Comparison of ENCODE assay signal across 22 cellular contexts in genomic region chr5:34818717-34819116, GRCh38. TPM values are rescaled to one million over a fixed set of nuclear protein-coding genes. Genes with fewer than 3 reads are reported as not detected.
DNase-seq lines count a peak whose midpoint lies in the region; FAIRE-seq and TF ChIP-seq lines count a peak whose summit lies in the region.
"Had no signal": no experiment of that assay in that cellular context is flagged by ENCODE, and none has a peak within 500 bp of the region (broad histone marks: within the 10 kb centered on the region; RNA-seq: fewer than 3 reads in every experiment).

No MANE protein-coding gene starts in this region.

- H3K4me1 ChIP-seq in breast epithelium, result no peaks in the 10 kb centered on the region
- H3K4me1 ChIP-seq in SJCRH30, result peaks cover 11% of the 10 kb centered on the region
- peaks cover 4% of the 10 kb centered on the region for H3K4me1 ChIP-seq in osteoblast (ENCODE audit: insufficient read depth, low read length)
- H3K4me1 ChIP-seq: BLaER1 had no signal

- POLR2A ChIA-PET in MCF 10A (lab: Yijun Ruan, JAX), result no interaction called here

- no peak for TF ChIP-seq CTCF in MCF 10A (IDR thresholded peaks at IDR 0.05; ENCODE audit: unreplicated experiment)
- TF ChIP-seq CTCF in breast epithelium (IDR thresholded peaks at IDR 0.05), result no peak
- TF ChIP-seq CTCF in osteoblast (IDR thresholded peaks at IDR 0.05; ENCODE audit: extremely low read depth, low read depth, low read length), result no peak

- no TSS peak for BruUV-seq in MCF 10A (replicated peaks; lab: Mats Ljungman, UMichigan)

- no peaks in the 10 kb centered on the region for H3K36me3 ChIP-seq in breast epithelium
- peaks cover 46% of the 10 kb centered on the region for H3K36me3 ChIP-seq in SJCRH30
- H3K36me3 ChIP-seq in osteoblast (ENCODE audit: insufficient read depth, low read length), result peaks cover 75% of the 10 kb centered on the region

- H3K4me3 ChIP-seq in breast epithelium (no peak overlapping the region), SJCRH30 (no peak overlapping the region), osteoblast (ENCODE audit: insufficient read depth, low read length) (no peak overlapping the region)
- H3K4me3 ChIP-seq: BLaER1, GM23248 had no signal

- peak overlapping the region; percentile 9 for H3K27ac Mint-ChIP-seq in MCF 10A (ENCODE audit: low read depth, unreplicated experiment)
- H3K27ac Mint-ChIP-seq: B cell; CD4-positive, CD25-positive, alpha-beta regulatory T cell; CD8-positive, alpha-beta T cell; H9 had no signal

- DNase-seq in MCF 10A (ENCODE audit: unreplicated experiment), result no peak
- DNase-seq in breast epithelium (ENCODE audit: low spot score in 2 of 2), result no peak
- no peak for DNase-seq in H54 (ENCODE audit: insufficient read length, low spot score)
- no peak for DNase-seq in SJCRH30
- no peak for DNase-seq in osteoblast (ENCODE audit: insufficient read length, low spot score, missing footprints)
- DNase-seq in T1000 (lab: John Stamatoyannopoulos, UW), result no peak
- no peak for DNase-seq in GM12891 (ENCODE audit: insufficient read length, low spot score)
- DNase-seq: Caco-2; CD4-positive, CD25-positive, alpha-beta regulatory T cell; CD8-positive, alpha-beta T cell; DMS153; DND-41; GM23248; H9 had no signal

- FAIRE-seq in H54 (lab: Jason Lieb, UNC), result peak; percentile 72
- no peak for FAIRE-seq in GM12891 (lab: Jason Lieb, UNC)
- FAIRE-seq: A204.1, G401.6, GM19239, H1 had no signal

- H3K27me3 ChIP-seq in breast epithelium (no peaks in the 10 kb centered on the region), SJCRH30 (no peaks in the 10 kb centered on the region), osteoblast (ENCODE audit: insufficient read depth, low read length) (no peaks in the 10 kb centered on the region)
- H3K27me3 ChIP-seq: BLaER1 had no signal

- no peak overlapping the region for H3K27ac ChIP-seq in breast epithelium
- peak overlapping the region; percentile 51 for H3K27ac ChIP-seq in SJCRH30
- peak overlapping the region; percentile 16 for H3K27ac ChIP-seq in osteoblast (ENCODE audit: low read depth, low read length)
- H3K27ac ChIP-seq: 22Rv1, BLaER1, C4-2B, GM23248 had no signal

- TF ChIP-seq POLR2A in breast epithelium (IDR thresholded peaks at IDR 0.05) (no peak), H54 (IDR thresholded peaks at IDR 0.05; ENCODE audit: low read depth, low read length) (no peak), GM12891 (IDR thresholded peaks at IDR 0.05; ENCODE audit: low read depth, low read length) (no peak)

- no peaks in the 10 kb centered on the region for H3K4me1 Mint-ChIP-seq in MCF 10A (ENCODE audit: insufficient read depth, unreplicated experiment)
- H3K4me1 Mint-ChIP-seq: B cell, H9 had no signal

- no peak overlapping the region for H3K4me3 Mint-ChIP-seq in MCF 10A (ENCODE audit: unreplicated experiment)
- H3K4me3 Mint-ChIP-seq: B cell; CD4-positive, CD25-positive, alpha-beta regulatory T cell; CD8-positive, alpha-beta T cell; H9 had no signal

- no peaks in the 10 kb centered on the region for H3K9me3 ChIP-seq in breast epithelium
- no peaks in the 10 kb centered on the region for H3K9me3 ChIP-seq in SJCRH30 (replicated peaks)
- no peaks in the 10 kb centered on the region for H3K9me3 ChIP-seq in osteoblast (ENCODE audit: low read depth, low read length)
- H3K9me3 ChIP-seq: BLaER1, Caco-2 had no signal

- no peak overlapping the region for H3K4me2 ChIP-seq in osteoblast (ENCODE audit: insufficient read depth, low read length)
- H3K4me2 ChIP-seq: BLaER1 had no signal

- peaks cover 2% of the 10 kb centered on the region for H3K79me2 ChIP-seq in osteoblast (ENCODE audit: insufficient read depth, low read length)

- CTCF ChIA-PET in MCF 10A (lab: Yijun Ruan, JAX), result interaction anchor here (0.7 to 1.6 kb wide), 4 partner anchors 20 to 251 kb away, joined by 3 to 4 read pairs (median 4); partner anchors contain the start of gene TTC23L

- H3K27me3 Mint-ChIP-seq in MCF 10A (ENCODE audit: insufficient read depth, unreplicated experiment), result no peaks in the 10 kb centered on the region

- H4K20me1 ChIP-seq in osteoblast (ENCODE audit: insufficient read depth, low read length), result no peaks in the 10 kb centered on the region
- H4K20me1 ChIP-seq: BLaER1 had no signal

- no peaks in the 10 kb centered on the region for H3K9me3 Mint-ChIP-seq in MCF 10A (ENCODE audit: unreplicated experiment)
- H3K9me3 Mint-ChIP-seq: CD4-positive, CD25-positive, alpha-beta regulatory T cell; CD8-positive, alpha-beta T cell; H9 had no signal

- no peak overlapping the region for H2AFZ ChIP-seq in osteoblast (ENCODE audit: low read length)
- H2AFZ ChIP-seq: GM23248 had no signal

- peaks cover 12% of the 10 kb centered on the region for H3K36me3 Mint-ChIP-seq in MCF 10A (ENCODE audit: insufficient read depth, unreplicated experiment)
- H3K36me3 Mint-ChIP-seq: CD4-positive, CD25-positive, alpha-beta regulatory T cell; CD8-positive, alpha-beta T cell had no signal

- intact Hi-C loops in MCF 10A (cut with micrococcal nuclease), result no loop called here
- intact Hi-C loops in breast epithelium (cut with DNase I; ENCODE audit: low total_unique reads), result no loop called here

TF ChIP-seq in GM12891, 5 proteins besides CTCF, POLR2A, EP300 and RAD21:
- TF ChIP-seq TAF1 (IDR thresholded peaks at IDR 0.05; ENCODE audit: low read depth, low read length), result no peak
- TF ChIP-seq POLR2AphosphoS5 (IDR thresholded peaks at IDR 0.05; ENCODE audit: low read depth, low read length), result no peak
- TF ChIP-seq SPI1 (IDR thresholded peaks at IDR 0.05; ENCODE audit: low read depth, low read length), result no peak
- TF ChIP-seq PAX5 (IDR thresholded peaks at IDR 0.05; ENCODE audit: insufficient read depth, low read length, severe bottlenecking), result no peak
- no peak for TF ChIP-seq POU2F2 (IDR thresholded peaks at IDR 0.05; ENCODE audit: low read depth, low read length)

RNA-seq across cellular contexts. Expression of gene TTC23L, which starts 20.2 kb away (rescaled TPM):
- total RNA-seq in MCF 10A (2022) (0.14 and 0.69 TPM in 2 replicates), breast epithelium (1 to 10 TPM in 2 of 3 donors, not detected in 1; 1.3 to 2.0 TPM), osteoblast (0.29 TPM in 1 of 2 replicates, not detected in the other)
- total RNA-seq in SJCRH30 (2014; rRNA removed; shearing (Covaris generic)), result not detected in 2 replicates
- polyA plus RNA-seq in GM12891 (2012; ENCODE audit: low read depth, missing spikeins), result 0.28 TPM
- total RNA-seq: CD4-positive, CD25-positive, alpha-beta regulatory T cell; CD8-positive, alpha-beta T cell had no signal
- polyA plus RNA-seq: CD4-positive, CD25-positive, alpha-beta regulatory T cell; GM23248 had no signal

Comparison
In these comparisons a context has a peak if more than half of its experiments do, and no peak if none do; other contexts are left out.
1. H3K27ac ChIP-seq: peak in SJCRH30 (single experiment) and osteoblast (single experiment); none in breast epithelium (0 of 2).